4 cellular contexts compared by ENCODE assay signal in the genomic region with DNA sequence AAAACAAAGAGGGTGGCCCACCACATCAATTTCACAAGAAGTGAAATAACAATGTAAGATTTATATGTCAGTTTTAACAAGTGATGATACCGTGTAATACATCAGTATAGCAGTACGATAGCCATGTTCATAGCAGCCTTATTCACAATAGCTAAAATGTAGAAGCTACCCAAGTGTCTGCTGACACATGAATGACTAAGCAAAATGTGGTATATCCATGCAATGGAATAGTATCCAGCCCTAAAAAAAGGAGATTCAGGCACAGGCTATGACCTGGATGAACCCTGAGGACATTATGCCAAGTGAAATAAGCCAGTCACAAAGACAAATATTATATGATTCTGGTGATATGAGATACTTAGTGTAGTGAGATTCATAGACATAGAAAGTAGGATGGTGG.
TF ChIP-seq lines count a peak whose summit lies in the region.

No MANE protein-coding gene starts in this region.

TF ChIP-seq in SK-N-SH treated with all-trans-retinoic acid at 6 μM for 48 hours, 23 proteins besides CTCF, POLR2A, EP300 and RAD21:
- TF ChIP-seq ZNF8 (CRISPR knock-in tag; IDR thresholded peaks at IDR 0.05) (peak; percentile 94), ZC3H10 (CRISPR knock-in tag; IDR thresholded peaks at IDR 0.05) (no peak)

TF ChIP-seq in SK-N-SH, 30 proteins besides CTCF, POLR2A, EP300 and RAD21:
- TF ChIP-seq GATA2 (CRISPR knock-in tag; IDR thresholded peaks at IDR 0.05) (no peak), YY1 (IDR thresholded peaks at IDR 0.05; ENCODE audit: low read depth) (no peak), MXI1 (IDR thresholded peaks at IDR 0.05; ENCODE audit: low read depth, low read length) (no peak), TAF1 (IDR thresholded peaks at IDR 0.05; ENCODE audit: borderline replicate concordance, low read depth, low read length) (no peak), NRF1 (IDR thresholded peaks at IDR 0.05; ENCODE audit: low read depth, low read length) (no peak), RXRA (IDR thresholded peaks at IDR 0.05; ENCODE audit: borderline replicate concordance, low read depth) (no peak), JUND (IDR thresholded peaks at IDR 0.05) (no peak)
- TF ChIP-seq, protein P1, sequence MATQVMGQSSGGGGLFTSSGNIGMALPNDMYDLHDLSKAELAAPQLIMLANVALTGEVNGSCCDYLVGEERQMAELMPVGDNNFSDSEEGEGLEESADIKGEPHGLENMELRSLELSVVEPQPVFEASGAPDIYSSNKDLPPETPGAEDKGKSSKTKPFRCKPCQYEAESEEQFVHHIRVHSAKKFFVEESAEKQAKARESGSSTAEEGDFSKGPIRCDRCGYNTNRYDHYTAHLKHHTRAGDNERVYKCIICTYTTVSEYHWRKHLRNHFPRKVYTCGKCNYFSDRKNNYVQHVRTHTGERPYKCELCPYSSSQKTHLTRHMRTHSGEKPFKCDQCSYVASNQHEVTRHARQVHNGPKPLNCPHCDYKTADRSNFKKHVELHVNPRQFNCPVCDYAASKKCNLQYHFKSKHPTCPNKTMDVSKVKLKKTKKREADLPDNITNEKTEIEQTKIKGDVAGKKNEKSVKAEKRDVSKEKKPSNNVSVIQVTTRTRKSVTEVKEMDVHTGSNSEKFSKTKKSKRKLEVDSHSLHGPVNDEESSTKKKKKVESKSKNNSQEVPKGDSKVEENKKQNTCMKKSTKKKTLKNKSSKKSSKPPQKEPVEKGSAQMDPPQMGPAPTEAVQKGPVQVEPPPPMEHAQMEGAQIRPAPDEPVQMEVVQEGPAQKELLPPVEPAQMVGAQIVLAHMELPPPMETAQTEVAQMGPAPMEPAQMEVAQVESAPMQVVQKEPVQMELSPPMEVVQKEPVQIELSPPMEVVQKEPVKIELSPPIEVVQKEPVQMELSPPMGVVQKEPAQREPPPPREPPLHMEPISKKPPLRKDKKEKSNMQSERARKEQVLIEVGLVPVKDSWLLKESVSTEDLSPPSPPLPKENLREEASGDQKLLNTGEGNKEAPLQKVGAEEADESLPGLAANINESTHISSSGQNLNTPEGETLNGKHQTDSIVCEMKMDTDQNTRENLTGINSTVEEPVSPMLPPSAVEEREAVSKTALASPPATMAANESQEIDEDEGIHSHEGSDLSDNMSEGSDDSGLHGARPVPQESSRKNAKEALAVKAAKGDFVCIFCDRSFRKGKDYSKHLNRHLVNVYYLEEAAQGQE (IDR thresholded peaks at IDR 0.05; ENCODE audit: low read depth, low read length), result no peak
- TF ChIP-seq, protein P2, sequence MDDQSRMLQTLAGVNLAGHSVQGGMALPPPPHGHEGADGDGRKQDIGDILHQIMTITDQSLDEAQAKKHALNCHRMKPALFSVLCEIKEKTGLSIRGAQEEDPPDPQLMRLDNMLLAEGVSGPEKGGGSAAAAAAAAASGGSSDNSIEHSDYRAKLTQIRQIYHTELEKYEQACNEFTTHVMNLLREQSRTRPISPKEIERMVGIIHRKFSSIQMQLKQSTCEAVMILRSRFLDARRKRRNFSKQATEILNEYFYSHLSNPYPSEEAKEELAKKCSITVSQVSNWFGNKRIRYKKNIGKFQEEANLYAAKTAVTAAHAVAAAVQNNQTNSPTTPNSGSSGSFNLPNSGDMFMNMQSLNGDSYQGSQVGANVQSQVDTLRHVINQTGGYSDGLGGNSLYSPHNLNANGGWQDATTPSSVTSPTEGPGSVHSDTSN (IDR thresholded peaks at IDR 0.05), result no peak

TF ChIP-seq in HepG2, 621 proteins besides CTCF, POLR2A, EP300 and RAD21:
- TF ChIP-seq ZNF768 (CRISPR knock-in tag; IDR thresholded peaks at IDR 0.05), result no peak
- no peak for TF ChIP-seq NCOA1 (CRISPR knock-in tag; IDR thresholded peaks at IDR 0.05)
- peak; percentile 64; the same call in 1 of the 2 replicates for TF ChIP-seq NFE2L2 (IDR thresholded peaks at IDR 0.05; ENCODE audit: low read length)

TF ChIP-seq in IMR-90, 13 proteins besides CTCF, POLR2A, EP300 and RAD21:
- TF ChIP-seq RCOR1 (IDR thresholded peaks at IDR 0.05; ENCODE audit: insufficient replicate concordance, low read length) (no peak), NFE2L2 (IDR thresholded peaks at IDR 0.05; ENCODE audit: low read depth, low read length) (peak; percentile 52)
